In genomic region chr4:95165926-95166524, GRCh38 we compare ENCODE assay signal across 8 cellular contexts.
DNase-seq lines count a peak whose midpoint lies in the region; ATAC-seq and TF ChIP-seq lines count a peak whose summit lies in the region.

No MANE protein-coding gene starts in this region.

- H3K9me3 Mint-ChIP-seq in activated CD4-positive, alpha-beta T cell treated with anti-CD3 and anti-CD28 coated beads, Interleukin-2, amount 10 ng/mL, durations not matched to agents 24 days and 14 days: no peaks in the 10 kb centered on the region
- peaks cover 0 to 5% (median 2%) of the 10 kb centered on the region in 5 experiments for H3K9me3 Mint-ChIP-seq in brain
- H3K9me3 Mint-ChIP-seq in immature natural killer cell: peaks cover 0 to 4% (median 0%) of the 10 kb centered on the region in 6 donors

- H3K27me3 Mint-ChIP-seq in activated CD4-positive, alpha-beta T cell treated with anti-CD3 and anti-CD28 coated beads, Interleukin-2, amount 10 ng/mL, durations not matched to agents 24 days and 14 days: peaks cover 22% of the 10 kb centered on the region
- H3K27me3 Mint-ChIP-seq in brain (no peaks in the 10 kb centered on the region), immature natural killer cell (ENCODE audit: low read depth in 3 of 3) (peaks cover 0 to 3% (median 2%) of the 10 kb centered on the region in 3 donors)

- peak; percentile 83 for DNase-seq in activated CD4-positive, alpha-beta T cell treated with anti-CD3 and anti-CD28 coated beads, Interleukin-2, amount 10 ng/mL, durations not matched to agents 24 days and 14 days
- no peak for DNase-seq in activated CD4-positive, alpha-beta T cell treated with anti-CD3 and anti-CD28 coated beads, Interleukin-2, amount 50 U/mL, for 4 hours
- DNase-seq in NCI-H82 treated with DMSO at 0.1 percent for 48 hours (lab: John Stamatoyannopoulos, UW; ENCODE audit: unreplicated experiment) (peak; percentile 46), immature natural killer cell (peak; percentile 43 to 52 (median 46)), substantia nigra (lab: John Stamatoyannopoulos, UW) (peak in 17 of 49 donors; percentile 4 to 74 (median 25))

- no peak overlapping the region for H3K4me3 Mint-ChIP-seq in activated CD4-positive, alpha-beta T cell treated with anti-CD3 and anti-CD28 coated beads, Interleukin-2, amount 10 ng/mL, durations not matched to agents 24 days and 14 days
- H3K4me3 Mint-ChIP-seq in brain: no peak overlapping the region
- no peak overlapping the region for H3K4me3 Mint-ChIP-seq in immature natural killer cell

- intact Hi-C loops in activated CD4-positive, alpha-beta T cell treated with anti-CD3 and anti-CD28 coated beads, Interleukin-2, amount 10 ng/mL, durations not matched to agents 24 days and 14 days (cut with micrococcal nuclease): no loop called here

- H3K36me3 Mint-ChIP-seq in activated CD4-positive, alpha-beta T cell treated with anti-CD3 and anti-CD28 coated beads, Interleukin-2, amount 10 ng/mL, durations not matched to agents 24 days and 14 days (ENCODE audit: low read depth): no peaks in the 10 kb centered on the region
- H3K36me3 Mint-ChIP-seq in brain (peaks cover 23% of the 10 kb centered on the region), immature natural killer cell (no peaks in the 10 kb centered on the region)

- peak; percentile 82 to 85 for TF ChIP-seq CTCF in brain (conservative IDR thresholded peaks at IDR 0.05)

- no peak overlapping the region for H3K27ac Mint-ChIP-seq in activated CD4-positive, alpha-beta T cell treated with anti-CD3 and anti-CD28 coated beads, Interleukin-2, amount 10 ng/mL, durations not matched to agents 24 days and 14 days
- peak overlapping the region in 2 of 5 experiments; percentile 44 to 48 for H3K27ac Mint-ChIP-seq in brain
- H3K27ac Mint-ChIP-seq in immature natural killer cell: no peak overlapping the region

- H3K27ac ChIP-seq in substantia nigra (ENCODE audit: low read depth, low read length, poor library complexity, severe bottlenecking): peak overlapping the region; percentile 92

- no peaks in the 10 kb centered on the region for H3K4me1 Mint-ChIP-seq in activated CD4-positive, alpha-beta T cell treated with anti-CD3 and anti-CD28 coated beads, Interleukin-2, amount 10 ng/mL, durations not matched to agents 24 days and 14 days
- H3K4me1 Mint-ChIP-seq in brain (peaks cover 21% of the 10 kb centered on the region), immature natural killer cell (peaks cover 20 to 31% of the 10 kb centered on the region in 2 donors)

- ATAC-seq in GM21447 (IDR thresholded peaks at IDR 0.05; ENCODE audit: unreplicated experiment) (peak; percentile 88), HG03575 (IDR thresholded peaks at IDR 0.05; ENCODE audit: extremely low read depth, insufficient number of reproducible peaks, low FRiP score, unreplicated experiment) (peak; percentile 72)

Comparison
In these comparisons a context has a peak if more than half of its experiments do, and no peak if none do; other contexts are left out.
1. DNase-seq: peak in activated CD4-positive, alpha-beta T cell treated with anti-CD3 and anti-CD28 coated beads, Interleukin-2, amount 10 ng/mL, durations not matched to agents 24 days and 14 days (single experiment), NCI-H82 treated with DMSO at 0.1 percent for 48 hours (single experiment) and immature natural killer cell (3 of 3); none in activated CD4-positive, alpha-beta T cell treated with anti-CD3 and anti-CD28 coated beads, Interleukin-2, amount 50 U/mL, for 4 hours (0 of 2).